ENCODE assay signal across 8 cellular contexts in genomic region chr9:126721531-126722098, GRCh38.
DNase-seq lines count a peak whose midpoint lies in the region; ATAC-seq lines count a peak whose summit lies in the region.

No MANE protein-coding gene starts in this region.

- DNase-seq in CD4-positive, CD25-positive, alpha-beta regulatory T cell, result peak in 1 of 3 donors; percentile 7
- DNase-seq in naive thymus-derived CD8-positive, alpha-beta T cell, result peak in 7 of 10 donors; percentile 21 to 43 (median 34)
- DNase-seq in GOT3 (lab: John Stamatoyannopoulos, UW) (no peak), AG08395 (ENCODE audit: low spot score) (no peak)

- peak overlapping the region; percentile 94 for H3K27ac ChIP-seq in CD4-positive, CD25-positive, alpha-beta regulatory T cell (ENCODE audit: insufficient read depth, low read length, poor library complexity, severe bottlenecking)
- H3K27ac ChIP-seq in angular gyrus (ENCODE audit: low read depth, low read length), result peak overlapping the region; percentile 8

- ATAC-seq in CD4-positive, CD25-positive, alpha-beta regulatory T cell (ENCODE audit: low read depth in 2 of 2), result no peak
- ATAC-seq in naive thymus-derived CD8-positive, alpha-beta T cell, result no peak
- no peak for ATAC-seq in HG03175 (IDR thresholded peaks at IDR 0.05; ENCODE audit: unreplicated experiment)
- no peak for ATAC-seq in GM21717 (IDR thresholded peaks at IDR 0.05; ENCODE audit: unreplicated experiment)

- no peaks in the 10 kb centered on the region for H3K36me3 Mint-ChIP-seq in CD4-positive, CD25-positive, alpha-beta regulatory T cell
- peaks cover 2% of the 10 kb centered on the region for H3K36me3 Mint-ChIP-seq in IgD-negative memory B cell
- H3K36me3 Mint-ChIP-seq in naive thymus-derived CD8-positive, alpha-beta T cell, result no peaks in the 10 kb centered on the region

- H3K4me1 Mint-ChIP-seq in CD4-positive, CD25-positive, alpha-beta regulatory T cell, result peaks cover 14 to 52% (median 34%) of the 10 kb centered on the region in 4 donors
- peaks cover 30 to 35% (median 33%) of the 10 kb centered on the region in 3 donors for H3K4me1 Mint-ChIP-seq in IgD-negative memory B cell
- peaks cover 32 to 57% (median 54%) of the 10 kb centered on the region in 4 donors for H3K4me1 Mint-ChIP-seq in naive thymus-derived CD8-positive, alpha-beta T cell

- peak overlapping the region; percentile 61 to 97 (median 93) for H3K27ac Mint-ChIP-seq in CD4-positive, CD25-positive, alpha-beta regulatory T cell
- H3K27ac Mint-ChIP-seq in IgD-negative memory B cell, result peak overlapping the region; percentile 93 to 95 (median 94)
- peak overlapping the region; percentile 94 to 100 (median 99) for H3K27ac Mint-ChIP-seq in naive thymus-derived CD8-positive, alpha-beta T cell

- peak overlapping the region; percentile 81 to 96 (median 88) for H3K4me3 Mint-ChIP-seq in CD4-positive, CD25-positive, alpha-beta regulatory T cell
- peak overlapping the region; percentile 84 to 95 (median 92) for H3K4me3 Mint-ChIP-seq in IgD-negative memory B cell
- peak overlapping the region; percentile 77 to 92 (median 88) for H3K4me3 Mint-ChIP-seq in naive thymus-derived CD8-positive, alpha-beta T cell

- H3K4me1 ChIP-seq in CD4-positive, CD25-positive, alpha-beta regulatory T cell (ENCODE audit: control insufficient read depth, insufficient read depth, low read length, poor library complexity, severe bottlenecking), result peaks cover 46% of the 10 kb centered on the region

- no peaks in the 10 kb centered on the region for H3K9me3 ChIP-seq in CD4-positive, CD25-positive, alpha-beta regulatory T cell (ENCODE audit: control insufficient read depth in 2 of 2, low read length in 2 of 2)

- peaks cover 13% of the 10 kb centered on the region for H3K27me3 Mint-ChIP-seq in CD4-positive, CD25-positive, alpha-beta regulatory T cell
- H3K27me3 Mint-ChIP-seq in IgD-negative memory B cell, result no peaks in the 10 kb centered on the region
- H3K27me3 Mint-ChIP-seq in naive thymus-derived CD8-positive, alpha-beta T cell, result no peaks in the 10 kb centered on the region

- peaks cover 0 to 1% (median 0%) of the 10 kb centered on the region in 7 donors for H3K9me3 Mint-ChIP-seq in CD4-positive, CD25-positive, alpha-beta regulatory T cell
- H3K9me3 Mint-ChIP-seq in IgD-negative memory B cell, result no peaks in the 10 kb centered on the region
- H3K9me3 Mint-ChIP-seq in naive thymus-derived CD8-positive, alpha-beta T cell, result no peaks in the 10 kb centered on the region

- H3K4me3 ChIP-seq in CD4-positive, CD25-positive, alpha-beta regulatory T cell (ENCODE audit: low read depth, low read length), result peak overlapping the region; percentile 47

- POLR2A ChIA-PET in naive thymus-derived CD8-positive, alpha-beta T cell (lab: Charles Lee), result interaction anchor here (0.6 to 1.4 kb wide), 4 partner anchors 8 to 83 kb away, joined by 3 to 5 read pairs (median 4); partner anchors contain the start of gene ZBTB43

- H3K36me3 ChIP-seq in CD4-positive, CD25-positive, alpha-beta regulatory T cell (ENCODE audit: control insufficient read depth, insufficient read depth, low read length), result no peaks in the 10 kb centered on the region

- no peaks in the 10 kb centered on the region for H3K27me3 ChIP-seq in CD4-positive, CD25-positive, alpha-beta regulatory T cell (ENCODE audit: control insufficient read depth, insufficient read depth, low read length)

Comparison
In these comparisons a context has a peak if more than half of its experiments do, and no peak if none do; other contexts are left out.
1. DNase-seq: peak in naive thymus-derived CD8-positive, alpha-beta T cell (7 of 10); none in GOT3 (single experiment) and AG08395 (single experiment).
2. Peak in every context shown above with its lines, with median percentiles within 50 percentile points of each other: H3K27ac Mint-ChIP-seq and H3K4me3 Mint-ChIP-seq.